ENCODE assay signal across 22 cellular contexts in genomic region chr20:33460711-33461110, GRCh38. TPM values are rescaled to one million over a fixed set of nuclear protein-coding genes. Genes with fewer than 3 reads are reported as not detected.
DNase-seq lines count a peak whose midpoint lies in the region; ATAC-seq and TF ChIP-seq lines count a peak whose summit lies in the region.
"Had no signal": no experiment of that assay in that cellular context is flagged by ENCODE, and none has a peak within 500 bp of the region (broad histone marks: within the 10 kb centered on the region; RNA-seq: fewer than 3 reads in every experiment).

No MANE protein-coding gene starts in this region.

- H3K36me3 ChIP-seq in PC-3 (ENCODE audit: low read depth, low read length) (no peaks in the 10 kb centered on the region), neural progenitor cell (no peaks in the 10 kb centered on the region), prostate gland (no peaks in the 10 kb centered on the region)
- H3K36me3 ChIP-seq: esophagus squamous epithelium had no signal

- peak overlapping the region; percentile 24 for H3K27ac Mint-ChIP-seq in neural progenitor cell
- H3K27ac Mint-ChIP-seq: GM23338, type B pancreatic cell had no signal

- H3K4me1 ChIP-seq in PC-3 (ENCODE audit: insufficient read depth, low read length) (no peaks in the 10 kb centered on the region), neural progenitor cell (peaks cover 7% of the 10 kb centered on the region), prostate gland (replicated peaks) (no peaks in the 10 kb centered on the region)
- H3K4me1 ChIP-seq: esophagus squamous epithelium had no signal

- no peaks in the 10 kb centered on the region for H3K36me3 Mint-ChIP-seq in neural progenitor cell
- H3K36me3 Mint-ChIP-seq: type B pancreatic cell had no signal

- H3K9ac ChIP-seq in PC-3 (ENCODE audit: low read length) = no peak overlapping the region
- H3K9ac ChIP-seq in neural progenitor cell = no peak overlapping the region

- H3K9me3 ChIP-seq in PC-3 (ENCODE audit: low read length) (no peaks in the 10 kb centered on the region), neural progenitor cell (ENCODE audit: low read depth) (no peaks in the 10 kb centered on the region), prostate gland (no peaks in the 10 kb centered on the region)
- H3K9me3 ChIP-seq: esophagus squamous epithelium had no signal

- intact Hi-C loops in PC-3 (cut with micrococcal nuclease) = no loop called here
- intact Hi-C loops in prostate gland (cut with DNase I) = no loop called here

- no peaks in the 10 kb centered on the region for H3K9me2 ChIP-seq in PC-3 (replicated peaks; ENCODE audit: low read length)

- H3K9me3 Mint-ChIP-seq in neural progenitor cell = no peaks in the 10 kb centered on the region
- H3K9me3 Mint-ChIP-seq: GM23338, type B pancreatic cell had no signal

- CTCF ChIA-PET in PC-3 (lab: Charles Lee) = interaction anchor here (0.5 kb wide), 1 partner anchor 55 kb away, joined by 4 read pairs; no protein-coding TSS in a partner anchor

- H3K27me3 ChIP-seq in PC-3 (ENCODE audit: low read length) (no peaks in the 10 kb centered on the region), neural progenitor cell (peaks cover 16% of the 10 kb centered on the region), prostate gland (replicated peaks; ENCODE audit: insufficient read depth) (no peaks in the 10 kb centered on the region)
- H3K27me3 ChIP-seq: esophagus squamous epithelium had no signal

- POLR2A ChIA-PET in PC-3 (lab: Charles Lee; ENCODE audit: unreplicated experiment) = interaction anchor here (0.6 kb wide), 1 partner anchor 40 kb away, joined by 3 read pairs; no protein-coding TSS in a partner anchor

- no TSS peak for BruUV-seq in PC-3 (replicated peaks; lab: Mats Ljungman, UMichigan)

- no peak overlapping the region for H2AFZ ChIP-seq in PC-3 (ENCODE audit: low read length)
- H2AFZ ChIP-seq in neural progenitor cell (replicated peaks) = no peak overlapping the region
- H2AFZ ChIP-seq: GM23338 had no signal

- no peak overlapping the region for H3K4me3 ChIP-seq in PC-3 (ENCODE audit: low read length)
- no peak overlapping the region for H3K4me3 ChIP-seq in neural progenitor cell
- H3K4me3 ChIP-seq in prostate gland = no peak overlapping the region
- H3K4me3 ChIP-seq: esophagus squamous epithelium, GM23338 had no signal

- H3K4me2 ChIP-seq in PC-3 (ENCODE audit: low read length) (no peak overlapping the region), neural progenitor cell (no peak overlapping the region)
- H3K4me2 ChIP-seq: GM23338 had no signal

- H3K4me3 Mint-ChIP-seq in neural progenitor cell = no peak overlapping the region
- H3K4me3 Mint-ChIP-seq: GM23338, type B pancreatic cell had no signal

- peak; percentile 57 for DNase-seq in NCI-H2107 treated with DMSO at 0.1 percent for 48 hours (lab: John Stamatoyannopoulos, UW; ENCODE audit: unreplicated experiment)
- no peak for DNase-seq in NCI-H2107 (lab: John Stamatoyannopoulos, UW)
- DNase-seq in ELF-1 (ENCODE audit: low read depth, low spot score) = peak; percentile 56
- no peak for DNase-seq in PC-3
- no peak for DNase-seq in neural progenitor cell (ENCODE audit: low spot score)
- no peak for DNase-seq in kidney glomerular epithelial cell (lab: John Stamatoyannopoulos, UW)
- no peak for DNase-seq in nucleus accumbens (lab: John Stamatoyannopoulos, UW)
- DNase-seq in prostate gland (ENCODE audit: low spot score) = no peak
- DNase-seq: activated CD4-positive, alpha-beta T cell treated with anti-CD3 and anti-CD28 coated beads for 4 hours; AML-193; effector CD8-positive, alpha-beta T cell; EL; esophagus squamous epithelium; KBM-7; NCI-H1930; NCI-H526; occipital lobe; Right ventricle myocardium superior; stimulated activated CD4-positive, alpha-beta T cell treated with anti-CD3 and anti-CD28 coated beads, Interleukin-15, amount 100 ng/mL, for 24 hours had no signal

- TF ChIP-seq POLR2A in prostate gland (IDR thresholded peaks at IDR 0.05) = no peak

- WGBS in prostate gland = 94% methylated on average over 5 of the region's 5 CpGs

- H3K79me2 ChIP-seq in PC-3 (ENCODE audit: low read length) (no peaks in the 10 kb centered on the region), neural progenitor cell (ENCODE audit: low read depth) (no peaks in the 10 kb centered on the region)

- no peak for TF ChIP-seq CTCF in PC-3 (conservative IDR thresholded peaks at IDR 0.05; ENCODE audit: low read depth, low read length)
- no peak for TF ChIP-seq CTCF in neural progenitor cell (IDR thresholded peaks at IDR 0.05)
- TF ChIP-seq CTCF in prostate gland (IDR thresholded peaks at IDR 0.05) = no peak

- H3F3A ChIP-seq in PC-3 (ENCODE audit: low read length, unreplicated experiment) = no peaks in the 10 kb centered on the region
- peaks cover 5% of the 10 kb centered on the region for H3F3A ChIP-seq in neural progenitor cell (ENCODE audit: low read depth)

- H3K4me1 Mint-ChIP-seq in neural progenitor cell = peaks cover 17% of the 10 kb centered on the region

- no peak overlapping the region for H3K27ac ChIP-seq in PC-3 (ENCODE audit: low read length)
- no peak overlapping the region for H3K27ac ChIP-seq in neural progenitor cell
- no peak overlapping the region for H3K27ac ChIP-seq in prostate gland
- H3K27ac ChIP-seq: esophagus squamous epithelium had no signal

- peaks cover 10% of the 10 kb centered on the region for H3K27me3 Mint-ChIP-seq in neural progenitor cell (ENCODE audit: insufficient read depth, low read depth)
- H3K27me3 Mint-ChIP-seq: type B pancreatic cell had no signal

- H4K20me1 ChIP-seq in PC-3 (ENCODE audit: low read length) (no peaks in the 10 kb centered on the region), neural progenitor cell (ENCODE audit: low read depth) (peaks cover 8% of the 10 kb centered on the region)

- peak; percentile 8; the same call in 1 of the 2 replicates for ATAC-seq in PC-3
- ATAC-seq: GM23338, sciatic nerve had no signal

RNA-seq across cellular contexts. Expression of gene SNTA1, which starts 17.1 kb away (rescaled TPM):
- 25.9 and 29.4 TPM in 2 replicates for total RNA-seq in PC-3 (2014; rRNA removed)
- total RNA-seq in neural progenitor cell (ENCODE audit: low replicate concordance) = 6.3 and 10.6 TPM in 2 replicates
- 100 to 1,000 TPM in 1 of 2 donors, 10 to 100 TPM in 1; 25.4 to 128 TPM for total RNA-seq in prostate gland

RNA-seq across cellular contexts. Expression of gene CBFA2T2, which starts 29.2 kb away (rescaled TPM):
- total RNA-seq in PC-3 (2014; rRNA removed) (9.2 and 9.7 TPM in 2 replicates), neural progenitor cell (ENCODE audit: low replicate concordance) (11.9 and 26.4 TPM in 2 replicates), prostate gland (10 to 100 TPM; 40.3 to 54.6 TPM)

RNA-seq across cellular contexts. Expression of gene CDK5RAP1, which starts 59.4 kb away (rescaled TPM):
- 31.2 and 53.4 TPM in 2 replicates for total RNA-seq in PC-3 (2014; rRNA removed)
- total RNA-seq in neural progenitor cell (ENCODE audit: low replicate concordance) = 42.0 TPM in 2 replicates
- 10 to 100 TPM; 18.0 to 24.7 TPM for total RNA-seq in prostate gland

Comparison
In these comparisons a context has a peak if more than half of its experiments do, and no peak if none do; other contexts are left out.
1. DNase-seq: peak in NCI-H2107 treated with DMSO at 0.1 percent for 48 hours (single experiment) and ELF-1 (single experiment); none in NCI-H2107 (single experiment), PC-3 (single experiment), neural progenitor cell (single experiment), kidney glomerular epithelial cell (single experiment), nucleus accumbens (0 of 56) and prostate gland (single experiment).